ENCODE assay signal across 8 cellular contexts in genomic region chr1:39410915-39411436, GRCh38.
DNase-seq lines count a peak whose midpoint lies in the region; ATAC-seq and TF ChIP-seq lines count a peak whose summit lies in the region.

No MANE protein-coding gene starts in this region.

- 26 to 31% methylated on average over 3 of the region's 3 CpGs for WGBS in thyroid gland, 2 donors

- TF ChIP-seq POLR2A in thyroid gland (IDR thresholded peaks at IDR 0.05) = peak in 1 of 2 donors; percentile 31

- DNase-seq in AG20443 (ENCODE audit: low spot score) (peak; percentile 85), HFF-Myc (ENCODE audit: extremely low read depth, low read depth) (peak; percentile 81), RKO (ENCODE audit: low spot score) (peak; percentile 92), germinal center (ENCODE audit: low spot score) (peak; percentile 74), nucleus accumbens (lab: John Stamatoyannopoulos, UW) (peak in 41 of 56 donors; percentile 10 to 79 (median 44)), thyroid gland (peak; percentile 97 to 99)
- peak; percentile 85 for DNase-seq in activated effector memory CD4-positive, alpha-beta T cell treated with anti-CD3 and anti-CD28 coated beads, Interleukin-2, amount 50 U/mL, for 16 hours

- H3K9me3 ChIP-seq in thyroid gland = no peaks in the 10 kb centered on the region

- TF ChIP-seq CTCF in HFF-Myc (IDR thresholded peaks at IDR 0.05; ENCODE audit: low read depth, low read length, missing control alignments) (peak; percentile 82), thyroid gland (IDR thresholded peaks at IDR 0.05) (peak; percentile 63 to 98 (median 84))

- H3K4me3 ChIP-seq in HFF-Myc (replicated peaks; ENCODE audit: low read depth, low read length) (peak overlapping the region; percentile 66), thyroid gland (replicated peaks in 1 of 3) (no peak overlapping the region)

- no peaks in the 10 kb centered on the region for H3K27me3 ChIP-seq in thyroid gland

- intact Hi-C loops in thyroid gland (cut with DNase I) = no loop called here

- peaks cover 71 to 82% of the 10 kb centered on the region in 2 donors for H3K4me1 ChIP-seq in thyroid gland

- ATAC-seq in GM21390 (IDR thresholded peaks at IDR 0.05; ENCODE audit: unreplicated experiment) = no peak

- H3K27ac ChIP-seq in thyroid gland = peak overlapping the region in 2 of 3 donors; percentile 94 to 95

- no peaks in the 10 kb centered on the region for H3K36me3 ChIP-seq in thyroid gland

Comparison
In these comparisons a context has a peak if more than half of its experiments do, and no peak if none do; other contexts are left out.
1. DNase-seq: peak in every context shown above with its lines; median percentile 98 in thyroid gland; 92 in RKO; 85 in AG20443; 85 in activated effector memory CD4-positive, alpha-beta T cell treated with anti-CD3 and anti-CD28 coated beads, Interleukin-2, amount 50 U/mL, for 16 hours; 81 in HFF-Myc; 74 in germinal center; 44 in nucleus accumbens.